Comparison of ENCODE assay signal across 8 cellular contexts in the genomic region with DNA sequence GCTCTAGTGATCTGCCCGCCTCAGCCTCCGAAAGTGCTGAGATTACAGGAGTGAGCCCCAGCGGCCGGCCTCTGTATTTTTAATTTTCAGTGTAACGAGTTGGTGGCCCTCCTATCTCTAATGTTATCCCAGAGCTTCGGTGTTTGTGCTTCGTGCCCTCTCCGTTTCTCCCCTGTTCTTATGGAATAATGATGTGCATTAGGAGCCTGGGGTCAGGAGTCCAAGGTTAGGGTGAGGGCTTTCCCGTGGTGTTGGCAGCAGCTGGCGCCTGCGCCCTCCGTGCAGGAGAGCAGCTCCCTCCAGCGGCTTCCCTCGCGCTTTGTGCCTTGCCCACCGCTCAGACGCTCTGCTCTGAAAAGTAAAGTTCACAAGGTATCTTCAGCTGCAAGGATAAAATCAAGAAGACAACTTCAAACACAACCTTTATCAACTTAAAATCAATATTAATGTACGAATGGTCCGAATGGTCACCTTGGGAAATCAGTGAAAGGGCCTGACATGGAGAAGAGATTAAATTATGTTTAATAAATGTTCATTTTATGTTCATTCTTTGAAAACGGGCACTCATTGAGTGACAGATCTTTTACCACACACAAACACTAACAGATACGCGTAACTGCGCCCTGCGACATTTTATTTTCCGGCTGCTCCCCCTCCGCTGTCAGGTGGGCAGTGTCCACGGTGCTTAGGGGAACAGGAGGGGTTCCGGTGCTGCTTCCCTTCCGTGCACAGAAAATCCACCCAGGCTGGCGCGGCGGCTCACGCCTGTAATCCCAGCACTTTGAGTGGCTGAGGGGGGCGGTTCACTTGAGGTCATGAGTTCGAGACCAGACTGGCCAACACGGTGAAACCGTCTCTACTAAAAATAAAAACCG.
DNase-seq lines count a peak whose midpoint lies in the region; ATAC-seq, FAIRE-seq and TF ChIP-seq lines count a peak whose summit lies in the region.

No MANE protein-coding gene starts in this region.

- peak overlapping the region; percentile 47 for H3K4me2 ChIP-seq in GM12878 (ENCODE audit: control insufficient read depth, insufficient read depth)

- no peak overlapping the region for H3K27ac ChIP-seq in GM12878 (ENCODE audit: control insufficient read depth, insufficient read depth)

- H3K36me3 ChIP-seq in GM12878 (ENCODE audit: control insufficient read depth in 2 of 2, insufficient read depth in 2 of 2, low read length in 1 of 2) = no peaks in the 10 kb centered on the region

- TF ChIP-seq POLR2A in GM12878 (IDR thresholded peaks at IDR 0.05; ENCODE audit: low read depth, low read length) = no peak

- in situ Hi-C loops in GM12878 (cut with MboI) = no loop called here

- no peaks in the 10 kb centered on the region; the same call in 2 of the 3 replicates for H3K9me3 ChIP-seq in GM12878 (replicated peaks; ENCODE audit: control insufficient read depth, insufficient read depth, low read length)

- no peak for TF ChIP-seq EP300 in GM12878 (IDR thresholded peaks at IDR 0.05; ENCODE audit: borderline replicate concordance in 1 of 2, control insufficient read depth in 1 of 2, low read depth in 2 of 2, low read length in 2 of 2)

- no peak overlapping the region for H3K9ac ChIP-seq in GM12878 (ENCODE audit: control insufficient read depth, insufficient read depth, low read length)

- TF ChIP-seq CTCF in GM12878 (IDR thresholded peaks at IDR 0.05 in 2 of 3, conservative IDR thresholded peaks at IDR 0.05 in 1 of 3; ENCODE audit: control insufficient read depth in 2 of 3, extremely low read depth in 1 of 3, insufficient read depth in 1 of 3, low read depth in 3 of 3, low read length in 3 of 3) = peak; percentile 50 to 64 (median 60); a peak in 5 of 6 replicates

- peak; percentile 53 for DNase-seq in NCI-H82 (lab: John Stamatoyannopoulos, UW)
- no peak for DNase-seq in NCI-H82 treated with DMSO at 0.1 percent for 48 hours (lab: John Stamatoyannopoulos, UW; ENCODE audit: unreplicated experiment)
- peak; percentile 33 for DNase-seq in SW480 (ENCODE audit: low spot score)
- DNase-seq in GM12878 (ENCODE audit: low read depth, low spot score) = no peak
- DNase-seq in iris pigment epithelial cell (ENCODE audit: low read depth) = peak; percentile 46
- DNase-seq in stimulated activated CD4-positive, alpha-beta T cell treated with anti-CD3 and anti-CD28 coated beads, Interleukin-4, amount 100 ng/mL, for 4 hours = peak; percentile 26 to 38
- no peak for DNase-seq in NCI-H187 treated with DMSO at 0.1 percent for 48 hours (lab: John Stamatoyannopoulos, UW)
- no peak for DNase-seq in T1000 (lab: John Stamatoyannopoulos, UW)

- POLR2A ChIA-PET in GM12878 (lab: Charles Lee) = interaction anchor here (0.5 kb wide), 1 partner anchor 17 kb away, joined by 8 read pairs; no protein-coding TSS in a partner anchor

- SMC1A ChIA-PET in GM12878 (lab: Charles Lee; ENCODE audit: uncharacterized antibody, unreplicated experiment) = interaction anchor here (1.6 kb wide), 1 partner anchor 20 kb away, joined by 5 read pairs; no protein-coding TSS in a partner anchor

- H3K4me1 ChIP-seq in GM12878 (ENCODE audit: control insufficient read depth, insufficient read depth, low read length) = peaks cover 7% of the 10 kb centered on the region

- intact Hi-C loops in GM12878 (cut with micrococcal nuclease; ENCODE audit: unreplicated experiment) = loop anchor here (2.0 kb wide), 1 partner anchor 249 kb away; no protein-coding TSS in a partner anchor

- peak; percentile 52 for ATAC-seq in GM12878

- BruUV-seq in GM12878 (replicated peaks; lab: Mats Ljungman, UMichigan) = no TSS peak

- CTCF ChIA-PET in GM12878 (lab: Yijun Ruan, JAX) = interaction anchor here (0.6 to 2.0 kb wide), 5 partner anchors 12 to 294 kb away, joined by 3 to 7 read pairs (median 4); no protein-coding TSS in a partner anchor

- H3K79me2 ChIP-seq in GM12878 (ENCODE audit: control insufficient read depth, insufficient read depth, low read length) = no peaks in the 10 kb centered on the region

- H3K27me3 ChIP-seq in GM12878 (replicated peaks in 1 of 2; ENCODE audit: control insufficient read depth in 2 of 2, insufficient read depth in 2 of 2, low read length in 1 of 2) = no peaks in the 10 kb centered on the region

- FAIRE-seq in GM12878 (lab: Jason Lieb, UNC) = no peak

- no peak overlapping the region for H3K4me3 ChIP-seq in GM12878

- 0 out of 2 replicates have a peak, but pooled peaks have one; percentile 21 for TF ChIP-seq RAD21 in GM12878 (IDR thresholded peaks at IDR 0.05; ENCODE audit: insufficient read depth, low read depth, low read length)

- H2AFZ ChIP-seq in GM12878 (ENCODE audit: control insufficient read depth, low read depth, low read length) = no peak overlapping the region; the same call in 1 of the 2 replicates

- H4K20me1 ChIP-seq in GM12878 (ENCODE audit: control insufficient read depth, insufficient read depth) = no peaks in the 10 kb centered on the region; the same call in 1 of the 2 replicates

- WGBS in GM12878 (ENCODE audit: insufficient coverage, insufficient replicate concordance, low lambda C conversion rate, missing lambda C conversion rate) = 18% methylated on average over 37 of the region's 38 CpGs

- RAD21 ChIA-PET in GM12878 (lab: Charles Lee; ENCODE audit: unreplicated experiment) = no interaction called here

TF ChIP-seq in GM12878, 131 proteins besides CTCF, POLR2A, EP300 and RAD21 (continues in another document):
- TF ChIP-seq NR2F1 (conservative IDR thresholded peaks at IDR 0.05) (peak; percentile 56; the same call in 1 of the 2 replicates), SKIL (IDR thresholded peaks at IDR 0.05; ENCODE audit: low read depth, poor library complexity, severe bottlenecking) (peak; percentile 13), E2F8 (IDR thresholded peaks at IDR 0.05; ENCODE audit: low read depth, partially characterized antibody) (no peak), KLF5 (IDR thresholded peaks at IDR 0.05; ENCODE audit: partially characterized antibody) (no peak), RUNX3 (IDR thresholded peaks at IDR 0.05; ENCODE audit: low read length) (no peak), BRCA1 (IDR thresholded peaks at IDR 0.05; ENCODE audit: low read depth, low read length) (no peak), NR2C2 (IDR thresholded peaks at IDR 0.05; ENCODE audit: borderline replicate concordance, control insufficient read depth, insufficient read length, low read depth) (no peak), GABPA (IDR thresholded peaks at IDR 0.05; ENCODE audit: low read depth) (no peak), TAF1 (IDR thresholded peaks at IDR 0.05; ENCODE audit: borderline replicate concordance, low read depth, low read length) (no peak), SMC3 (IDR thresholded peaks at IDR 0.05; ENCODE audit: borderline replicate concordance, low read length) (peak; percentile 28; the same call in 1 of the 2 replicates)
- TF ChIP-seq, protein P1, sequence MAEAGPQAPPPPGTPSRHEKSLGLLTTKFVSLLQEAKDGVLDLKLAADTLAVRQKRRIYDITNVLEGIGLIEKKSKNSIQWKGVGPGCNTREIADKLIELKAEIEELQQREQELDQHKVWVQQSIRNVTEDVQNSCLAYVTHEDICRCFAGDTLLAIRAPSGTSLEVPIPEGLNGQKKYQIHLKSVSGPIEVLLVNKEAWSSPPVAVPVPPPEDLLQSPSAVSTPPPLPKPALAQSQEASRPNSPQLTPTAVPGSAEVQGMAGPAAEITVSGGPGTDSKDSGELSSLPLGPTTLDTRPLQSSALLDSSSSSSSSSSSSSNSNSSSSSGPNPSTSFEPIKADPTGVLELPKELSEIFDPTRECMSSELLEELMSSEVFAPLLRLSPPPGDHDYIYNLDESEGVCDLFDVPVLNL (IDR thresholded peaks at IDR 0.05; ENCODE audit: low read depth, low read length) = no peak

Comparison
In these comparisons a context has a peak if more than half of its experiments do, and no peak if none do; other contexts are left out.
1. DNase-seq: peak in NCI-H82 (single experiment), SW480 (single experiment), iris pigment epithelial cell (single experiment) and stimulated activated CD4-positive, alpha-beta T cell treated with anti-CD3 and anti-CD28 coated beads, Interleukin-4, amount 100 ng/mL, for 4 hours (2 of 2); none in NCI-H82 treated with DMSO at 0.1 percent for 48 hours (single experiment), GM12878 (single experiment), NCI-H187 treated with DMSO at 0.1 percent for 48 hours (single experiment) and T1000 (single experiment).